ENCODE assay signal across 1 cellular context in the genomic region with DNA sequence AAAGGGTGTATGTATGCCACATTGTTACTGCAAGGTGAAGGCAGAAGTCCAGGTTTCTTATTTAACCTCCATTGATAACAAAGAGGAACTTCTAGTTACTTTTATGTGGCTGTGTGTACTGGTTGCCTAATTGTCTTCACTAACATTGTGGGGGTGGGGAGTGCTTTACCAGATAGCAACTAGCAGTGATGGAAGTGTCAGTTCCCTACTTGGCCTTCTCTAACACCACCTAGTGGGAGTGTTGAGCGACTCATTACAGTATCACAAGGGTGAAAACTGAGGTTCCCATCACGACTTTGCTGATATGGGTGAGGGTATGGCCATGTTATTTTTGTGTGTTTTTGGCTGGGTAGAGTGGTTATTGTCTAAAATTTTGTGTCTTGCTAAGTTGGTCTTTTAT.
TF ChIP-seq lines count a peak whose summit lies in the region.

No MANE protein-coding gene starts in this region.

TF ChIP-seq in SK-N-SH, 30 proteins besides CTCF, POLR2A, EP300 and RAD21 (continued from another document):
- TF ChIP-seq, protein P1, sequence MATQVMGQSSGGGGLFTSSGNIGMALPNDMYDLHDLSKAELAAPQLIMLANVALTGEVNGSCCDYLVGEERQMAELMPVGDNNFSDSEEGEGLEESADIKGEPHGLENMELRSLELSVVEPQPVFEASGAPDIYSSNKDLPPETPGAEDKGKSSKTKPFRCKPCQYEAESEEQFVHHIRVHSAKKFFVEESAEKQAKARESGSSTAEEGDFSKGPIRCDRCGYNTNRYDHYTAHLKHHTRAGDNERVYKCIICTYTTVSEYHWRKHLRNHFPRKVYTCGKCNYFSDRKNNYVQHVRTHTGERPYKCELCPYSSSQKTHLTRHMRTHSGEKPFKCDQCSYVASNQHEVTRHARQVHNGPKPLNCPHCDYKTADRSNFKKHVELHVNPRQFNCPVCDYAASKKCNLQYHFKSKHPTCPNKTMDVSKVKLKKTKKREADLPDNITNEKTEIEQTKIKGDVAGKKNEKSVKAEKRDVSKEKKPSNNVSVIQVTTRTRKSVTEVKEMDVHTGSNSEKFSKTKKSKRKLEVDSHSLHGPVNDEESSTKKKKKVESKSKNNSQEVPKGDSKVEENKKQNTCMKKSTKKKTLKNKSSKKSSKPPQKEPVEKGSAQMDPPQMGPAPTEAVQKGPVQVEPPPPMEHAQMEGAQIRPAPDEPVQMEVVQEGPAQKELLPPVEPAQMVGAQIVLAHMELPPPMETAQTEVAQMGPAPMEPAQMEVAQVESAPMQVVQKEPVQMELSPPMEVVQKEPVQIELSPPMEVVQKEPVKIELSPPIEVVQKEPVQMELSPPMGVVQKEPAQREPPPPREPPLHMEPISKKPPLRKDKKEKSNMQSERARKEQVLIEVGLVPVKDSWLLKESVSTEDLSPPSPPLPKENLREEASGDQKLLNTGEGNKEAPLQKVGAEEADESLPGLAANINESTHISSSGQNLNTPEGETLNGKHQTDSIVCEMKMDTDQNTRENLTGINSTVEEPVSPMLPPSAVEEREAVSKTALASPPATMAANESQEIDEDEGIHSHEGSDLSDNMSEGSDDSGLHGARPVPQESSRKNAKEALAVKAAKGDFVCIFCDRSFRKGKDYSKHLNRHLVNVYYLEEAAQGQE (IDR thresholded peaks at IDR 0.05; ENCODE audit: low read depth, low read length): no peak
- TF ChIP-seq, protein P2, sequence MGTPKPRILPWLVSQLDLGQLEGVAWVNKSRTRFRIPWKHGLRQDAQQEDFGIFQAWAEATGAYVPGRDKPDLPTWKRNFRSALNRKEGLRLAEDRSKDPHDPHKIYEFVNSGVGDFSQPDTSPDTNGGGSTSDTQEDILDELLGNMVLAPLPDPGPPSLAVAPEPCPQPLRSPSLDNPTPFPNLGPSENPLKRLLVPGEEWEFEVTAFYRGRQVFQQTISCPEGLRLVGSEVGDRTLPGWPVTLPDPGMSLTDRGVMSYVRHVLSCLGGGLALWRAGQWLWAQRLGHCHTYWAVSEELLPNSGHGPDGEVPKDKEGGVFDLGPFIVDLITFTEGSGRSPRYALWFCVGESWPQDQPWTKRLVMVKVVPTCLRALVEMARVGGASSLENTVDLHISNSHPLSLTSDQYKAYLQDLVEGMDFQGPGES (IDR thresholded peaks at IDR 0.05; ENCODE audit: low read depth, low read length): no peak
- TF ChIP-seq GABPA (IDR thresholded peaks at IDR 0.05; ENCODE audit: low read depth): no peak
- TF ChIP-seq NRF1 (IDR thresholded peaks at IDR 0.05; ENCODE audit: low read depth, low read length): no peak
- TF ChIP-seq, protein P3, sequence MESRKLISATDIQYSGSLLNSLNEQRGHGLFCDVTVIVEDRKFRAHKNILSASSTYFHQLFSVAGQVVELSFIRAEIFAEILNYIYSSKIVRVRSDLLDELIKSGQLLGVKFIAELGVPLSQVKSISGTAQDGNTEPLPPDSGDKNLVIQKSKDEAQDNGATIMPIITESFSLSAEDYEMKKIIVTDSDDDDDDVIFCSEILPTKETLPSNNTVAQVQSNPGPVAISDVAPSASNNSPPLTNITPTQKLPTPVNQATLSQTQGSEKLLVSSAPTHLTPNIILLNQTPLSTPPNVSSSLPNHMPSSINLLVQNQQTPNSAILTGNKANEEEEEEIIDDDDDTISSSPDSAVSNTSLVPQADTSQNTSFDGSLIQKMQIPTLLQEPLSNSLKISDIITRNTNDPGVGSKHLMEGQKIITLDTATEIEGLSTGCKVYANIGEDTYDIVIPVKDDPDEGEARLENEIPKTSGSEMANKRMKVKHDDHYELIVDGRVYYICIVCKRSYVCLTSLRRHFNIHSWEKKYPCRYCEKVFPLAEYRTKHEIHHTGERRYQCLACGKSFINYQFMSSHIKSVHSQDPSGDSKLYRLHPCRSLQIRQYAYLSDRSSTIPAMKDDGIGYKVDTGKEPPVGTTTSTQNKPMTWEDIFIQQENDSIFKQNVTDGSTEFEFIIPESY (IDR thresholded peaks at IDR 0.05; ENCODE audit: borderline replicate concordance, low read depth): no peak
